ENCODE assay signal across 11 cellular contexts in the genomic region with DNA sequence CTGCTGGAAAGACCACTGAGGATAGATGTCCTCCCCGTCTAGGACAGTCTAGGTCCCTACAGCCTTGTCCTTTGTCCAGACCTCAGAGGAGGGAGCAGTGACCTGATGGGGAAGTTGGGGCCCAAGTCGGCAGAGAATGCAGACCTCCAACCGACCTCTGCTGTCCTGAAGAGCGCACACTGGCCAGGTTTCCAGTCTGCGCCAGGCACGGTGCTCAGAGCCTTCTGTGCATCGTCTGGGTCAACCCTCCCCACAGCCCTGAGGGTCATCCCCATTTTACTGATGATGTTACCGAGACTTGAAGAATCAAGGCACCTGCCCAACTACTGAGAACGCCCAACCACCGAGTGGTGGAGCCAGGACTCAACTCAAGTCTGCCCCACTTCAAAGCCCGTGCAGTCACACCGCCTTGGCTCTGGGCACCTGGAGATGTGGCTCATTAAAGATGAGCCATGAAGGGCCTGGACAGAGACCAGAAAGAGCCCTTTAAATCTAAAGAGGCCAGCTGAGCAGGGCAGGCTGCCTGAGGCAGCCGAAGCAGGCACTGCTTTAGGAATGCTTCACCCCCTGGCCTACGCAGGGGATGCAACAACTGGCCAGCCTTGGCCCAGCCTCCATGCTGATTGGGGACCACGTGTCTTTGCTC. TPM values are rescaled to one million over a fixed set of nuclear protein-coding genes. Genes with fewer than 3 reads are reported as not detected.
A peak's percentile ranks its signal among the peaks of the same experiment; 100 is the strongest.
DNase-seq lines count a peak whose midpoint lies in the region; ATAC-seq, FAIRE-seq and TF ChIP-seq lines count a peak whose summit lies in the region.
"Had no signal": no experiment of that assay in that cellular context is flagged by ENCODE, and none has a peak within 500 bp of the region (broad histone marks: within the 10 kb centered on the region; RNA-seq: fewer than 3 reads in every experiment).

No MANE protein-coding gene starts in this region.

- H3K9me3 ChIP-seq in kidney (ENCODE audit: control insufficient read depth in 1 of 2, low read length in 2 of 2): no peaks in the 10 kb centered on the region
- H3K9me3 ChIP-seq: SJCRH30 had no signal

- peak overlapping the region; percentile 60 for H3K27ac Mint-ChIP-seq in stimulated activated naive B cell treated with anti-CD40 and anti-IgM and Interleukin-4, amounts not matched to agents 10 μg/mL and 1 μg/mL and 100 μg/mL, for 72 hours
- H3K27ac Mint-ChIP-seq: progenitor cell of endocrine pancreas had no signal

- H3K9ac ChIP-seq in kidney (ENCODE audit: low read length in 2 of 2): no peak overlapping the region

- H3K36me3 Mint-ChIP-seq in activated T-cell treated with anti-CD3 and anti-CD28 coated beads, Interleukin-2, amount 50 U/mL, for 4 hours (ENCODE audit: insufficient read depth): peaks cover 13% of the 10 kb centered on the region
- peaks cover 8 to 25% of the 10 kb centered on the region in 2 donors for H3K36me3 Mint-ChIP-seq in stimulated activated naive B cell treated with anti-CD40 and anti-IgM and Interleukin-4, amounts not matched to agents 10 μg/mL and 1 μg/mL and 100 μg/mL, for 72 hours

- peaks cover 44 to 54% of the 10 kb centered on the region in 2 donors for H3K4me1 ChIP-seq in kidney (ENCODE audit: control insufficient read depth in 1 of 2, insufficient read depth in 1 of 2, low read depth in 1 of 2, low read length in 2 of 2)
- H3K4me1 ChIP-seq: SJCRH30 had no signal

- no peak for ATAC-seq in activated T-cell treated with anti-CD3 and anti-CD28 coated beads, Interleukin-2, amount 50 U/mL, for 4 hours
- no peak for ATAC-seq in stimulated activated naive B cell treated with anti-CD40 and anti-IgM and Interleukin-4, amounts not matched to agents 10 μg/mL and 1 μg/mL and 100 μg/mL, for 72 hours (replicated peaks)
- no peak for ATAC-seq in HG03196 (IDR thresholded peaks at IDR 0.05; ENCODE audit: unreplicated experiment)

- no peak for TF ChIP-seq CTCF in kidney (IDR thresholded peaks at IDR 0.05; ENCODE audit: borderline replicate concordance, extremely low read depth, insufficient read depth)

- peak; percentile 72 for DNase-seq in NCI-H2029 (lab: John Stamatoyannopoulos, UW)
- no peak for DNase-seq in activated T-cell treated with anti-CD3 and anti-CD28 coated beads, Interleukin-2, amount 50 U/mL, for 4 hours
- no peak for DNase-seq in kidney
- no peak for DNase-seq in stimulated activated naive B cell treated with anti-CD40 and anti-IgM and Interleukin-4, amounts not matched to agents 10 μg/mL and 1 μg/mL and 100 μg/mL, for 72 hours
- no peak for DNase-seq in NCI-H1694 treated with DMSO at 0.1 percent for 48 hours (lab: John Stamatoyannopoulos, UW)
- no peak for DNase-seq in DMS 273 (lab: John Stamatoyannopoulos, UW; ENCODE audit: unreplicated experiment)
- DNase-seq in NOMO-1 treated with DMSO at 0.1 percent for 48 hours (lab: John Stamatoyannopoulos, UW; ENCODE audit: unreplicated experiment): no peak
- DNase-seq: foreskin melanocyte, SJCRH30 had no signal

- H3K27me3 Mint-ChIP-seq in activated T-cell treated with anti-CD3 and anti-CD28 coated beads, Interleukin-2, amount 50 U/mL, for 4 hours (ENCODE audit: low read depth): no peaks in the 10 kb centered on the region
- no peaks in the 10 kb centered on the region for H3K27me3 Mint-ChIP-seq in stimulated activated naive B cell treated with anti-CD40 and anti-IgM and Interleukin-4, amounts not matched to agents 10 μg/mL and 1 μg/mL and 100 μg/mL, for 72 hours

- H3K9me3 Mint-ChIP-seq in activated T-cell treated with anti-CD3 and anti-CD28 coated beads, Interleukin-2, amount 50 U/mL, for 4 hours: no peaks in the 10 kb centered on the region
- no peaks in the 10 kb centered on the region for H3K9me3 Mint-ChIP-seq in stimulated activated naive B cell treated with anti-CD40 and anti-IgM and Interleukin-4, amounts not matched to agents 10 μg/mL and 1 μg/mL and 100 μg/mL, for 72 hours

- peak overlapping the region; percentile 6 for H3K4me3 Mint-ChIP-seq in activated T-cell treated with anti-CD3 and anti-CD28 coated beads, Interleukin-2, amount 50 U/mL, for 4 hours
- H3K4me3 Mint-ChIP-seq in stimulated activated naive B cell treated with anti-CD40 and anti-IgM and Interleukin-4, amounts not matched to agents 10 μg/mL and 1 μg/mL and 100 μg/mL, for 72 hours: no peak overlapping the region

- peaks cover 80% of the 10 kb centered on the region for H3K4me1 Mint-ChIP-seq in activated T-cell treated with anti-CD3 and anti-CD28 coated beads, Interleukin-2, amount 50 U/mL, for 4 hours (ENCODE audit: low read depth)
- H3K4me1 Mint-ChIP-seq in stimulated activated naive B cell treated with anti-CD40 and anti-IgM and Interleukin-4, amounts not matched to agents 10 μg/mL and 1 μg/mL and 100 μg/mL, for 72 hours: peaks cover 60 to 76% of the 10 kb centered on the region in 2 donors

- no peak overlapping the region for H3K4me3 ChIP-seq in kidney (ENCODE audit: low read length in 2 of 2)
- H3K4me3 ChIP-seq: SJCRH30 had no signal

- H3K36me3 ChIP-seq in kidney (ENCODE audit: control insufficient read depth in 1 of 2, insufficient read depth in 2 of 2, low read length in 2 of 2): peaks cover 0 to 3% of the 10 kb centered on the region in 2 donors
- H3K36me3 ChIP-seq: SJCRH30 had no signal

- FAIRE-seq in kidney (lab: Jason Lieb, UNC): no peak

- peak overlapping the region; percentile 44 to 59 for H3K27ac ChIP-seq in kidney (ENCODE audit: low read depth in 2 of 2, low read length in 2 of 2)
- H3K27ac ChIP-seq: SJCRH30 had no signal

- intact Hi-C loops in kidney (cut with DNase I): no loop called here

RNA-seq across cellular contexts. Expression of a gene that starts 4.4 kb away (rescaled TPM):
- total RNA-seq in activated T-cell treated with anti-CD3 and anti-CD28 coated beads, Interleukin-2, amount 50 U/mL, for 4 hours: 10 to 100 TPM; 18.1 to 21.9 (median 19.5) TPM
- 21.6 TPM for total RNA-seq in kidney
- 9.0 TPM for polyA plus RNA-seq in kidney (ENCODE audit: insufficient read depth, low read depth, low replicate concordance)

RNA-seq across cellular contexts. Expression of a gene that starts 19.8 kb away (rescaled TPM):
- total RNA-seq in activated T-cell treated with anti-CD3 and anti-CD28 coated beads, Interleukin-2, amount 50 U/mL, for 4 hours: not detected
- 0.35 TPM for total RNA-seq in kidney
- polyA plus RNA-seq in kidney (ENCODE audit: insufficient read depth, low read depth, low replicate concordance): 0.19 TPM
- total RNA-seq: SJCRH30 had no signal
